ENCODE assay signal across 1 cellular context in the genomic region with DNA sequence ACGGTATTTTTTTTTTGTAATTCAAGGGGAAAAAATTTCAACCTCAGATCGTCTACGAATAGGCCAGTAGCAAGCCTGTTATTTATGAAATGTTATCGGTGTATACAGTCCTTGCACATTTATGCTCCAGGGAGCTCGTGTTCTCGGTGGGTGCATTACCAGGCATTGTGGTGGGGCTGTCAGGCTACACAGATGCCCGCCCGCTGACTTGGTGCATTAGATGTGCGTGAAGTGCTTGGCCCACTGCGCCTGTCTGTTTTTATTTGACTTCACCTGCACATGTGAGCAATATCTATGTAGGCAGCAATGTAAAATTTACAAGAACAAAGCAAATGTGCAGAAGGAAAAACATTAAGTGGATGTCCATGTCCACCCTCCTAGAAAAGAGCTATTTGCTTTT.
TF ChIP-seq lines count a peak whose summit lies in the region.

No MANE protein-coding gene starts in this region.

TF ChIP-seq in IMR-90, 13 proteins besides CTCF, POLR2A, EP300 and RAD21:
- TF ChIP-seq NFE2L2 (IDR thresholded peaks at IDR 0.05; ENCODE audit: low read depth, low read length) (no peak), RCOR1 (IDR thresholded peaks at IDR 0.05; ENCODE audit: insufficient replicate concordance, low read length) (no peak), SMC3 (IDR thresholded peaks at IDR 0.05; ENCODE audit: low read depth, low read length) (no peak), MXI1 (IDR thresholded peaks at IDR 0.05; ENCODE audit: borderline replicate concordance, low read depth, low read length) (no peak), MAZ (IDR thresholded peaks at IDR 0.05; ENCODE audit: borderline replicate concordance, low read depth, low read length) (no peak), MAFK (IDR thresholded peaks at IDR 0.05; ENCODE audit: low read depth, low read length) (no peak), CEBPB (IDR thresholded peaks at IDR 0.05; ENCODE audit: low read depth, low read length) (no peak), BHLHE40 (IDR thresholded peaks at IDR 0.05; ENCODE audit: low read depth, low read length) (no peak), CHD1 (IDR thresholded peaks at IDR 0.05; ENCODE audit: low read depth, low read length) (no peak), FOS (IDR thresholded peaks at IDR 0.05; ENCODE audit: low read depth, low read length) (no peak), RFX5 (IDR thresholded peaks at IDR 0.05; ENCODE audit: low read depth, low read length) (no peak)
- TF ChIP-seq, protein P1, sequence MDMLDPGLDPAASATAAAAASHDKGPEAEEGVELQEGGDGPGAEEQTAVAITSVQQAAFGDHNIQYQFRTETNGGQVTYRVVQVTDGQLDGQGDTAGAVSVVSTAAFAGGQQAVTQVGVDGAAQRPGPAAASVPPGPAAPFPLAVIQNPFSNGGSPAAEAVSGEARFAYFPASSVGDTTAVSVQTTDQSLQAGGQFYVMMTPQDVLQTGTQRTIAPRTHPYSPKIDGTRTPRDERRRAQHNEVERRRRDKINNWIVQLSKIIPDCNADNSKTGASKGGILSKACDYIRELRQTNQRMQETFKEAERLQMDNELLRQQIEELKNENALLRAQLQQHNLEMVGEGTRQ (IDR thresholded peaks at IDR 0.05; ENCODE audit: low read depth, low read length): no peak
- TF ChIP-seq, protein P2, sequence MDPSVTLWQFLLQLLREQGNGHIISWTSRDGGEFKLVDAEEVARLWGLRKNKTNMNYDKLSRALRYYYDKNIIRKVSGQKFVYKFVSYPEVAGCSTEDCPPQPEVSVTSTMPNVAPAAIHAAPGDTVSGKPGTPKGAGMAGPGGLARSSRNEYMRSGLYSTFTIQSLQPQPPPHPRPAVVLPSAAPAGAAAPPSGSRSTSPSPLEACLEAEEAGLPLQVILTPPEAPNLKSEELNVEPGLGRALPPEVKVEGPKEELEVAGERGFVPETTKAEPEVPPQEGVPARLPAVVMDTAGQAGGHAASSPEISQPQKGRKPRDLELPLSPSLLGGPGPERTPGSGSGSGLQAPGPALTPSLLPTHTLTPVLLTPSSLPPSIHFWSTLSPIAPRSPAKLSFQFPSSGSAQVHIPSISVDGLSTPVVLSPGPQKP (IDR thresholded peaks at IDR 0.05; ENCODE audit: borderline replicate concordance, low read depth, low read length): no peak
